29 cellular contexts compared by ENCODE assay signal in the genomic region with DNA sequence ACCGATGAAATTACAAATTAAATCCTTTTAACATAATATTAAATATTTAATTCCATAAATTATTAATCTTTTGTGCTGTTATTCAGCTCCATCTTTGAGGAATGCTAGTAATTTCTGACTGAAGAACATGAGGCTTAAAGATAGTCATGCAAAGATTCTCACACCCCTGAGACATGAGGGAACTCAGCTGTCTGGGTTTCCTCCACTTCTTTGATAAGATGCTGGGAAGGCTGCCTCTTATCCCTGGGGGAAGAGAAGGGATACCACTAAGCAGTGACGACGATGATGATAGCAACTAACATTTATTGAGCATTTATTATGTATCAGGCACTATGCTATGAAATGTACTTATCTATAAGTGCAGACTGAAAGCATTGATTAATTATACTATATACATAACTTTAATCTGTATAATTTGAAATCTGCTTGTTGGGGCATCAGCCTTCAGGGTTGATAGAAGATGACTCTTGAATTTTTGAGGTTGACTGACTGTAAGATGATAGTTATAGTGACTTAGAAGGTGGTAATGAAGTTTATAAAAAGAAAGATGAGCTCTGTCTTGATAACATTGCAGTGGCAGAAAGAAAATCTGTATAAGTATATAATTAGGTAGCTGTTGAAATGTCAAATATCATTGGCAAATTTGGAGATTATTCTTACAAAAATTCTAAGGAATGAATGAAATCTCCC.
"Had no signal": no experiment of that assay in that cellular context is flagged by ENCODE, and none has a peak within 500 bp of the region (broad histone marks: within the 10 kb centered on the region; RNA-seq: fewer than 3 reads in every experiment).

No MANE protein-coding gene starts in this region.

- DNase-seq: activated CD4-positive, alpha-beta memory T cell treated with anti-CD3 and anti-CD28 coated beads for 36 hours; activated CD4-positive, alpha-beta T cell treated with anti-CD3 and anti-CD28 coated beads for 36 hours; activated CD4-positive, alpha-beta T cell treated with anti-CD3 and anti-CD28 coated beads, Interleukin-2, amount 10 ng/mL, durations not matched to agents 24 days and 14 days; activated CD4-positive, CD25-positive, alpha-beta regulatory T cell; activated CD4-positive, CD25-positive, alpha-beta regulatory T cell treated with anti-CD3 and anti-CD28 coated beads, Interleukin-2, amount 50 U/mL, for 72 hours; activated CD8-positive, alpha-beta memory T cell treated with anti-CD3 and anti-CD28 coated beads, Interleukin-2, amount 10 ng/mL, durations not matched to agents 7 days and 5 days; activated CD8-positive, alpha-beta memory T cell treated with anti-CD3 and anti-CD28 coated beads, Interleukin-2, amount 50 U/mL, for 4 hours; activated CD8-positive, alpha-beta T cell treated with anti-CD3 and anti-CD28 coated beads, Interleukin-2, amount 10 ng/mL, durations not matched to agents 7 days and 5 days; activated gamma-delta T cell; activated naive CD4-positive, alpha-beta T cell; activated naive CD4-positive, alpha-beta T cell treated with anti-CD3 and anti-CD28 coated beads, Interleukin-2, amount 10 ng/mL, durations not matched to agents 7 days and 5 days; activated naive CD8-positive, alpha-beta T cell treated with anti-CD3 and anti-CD28 coated beads, Interleukin-2, amount 10 ng/mL, durations not matched to agents 7 days and 5 days; activated T-cell treated with anti-CD3 and anti-CD28 coated beads, Interleukin-2, amount 50 U/mL, for 24 hours; activated T-cell treated with anti-CD3 and anti-CD28 coated beads, Interleukin-2, amount 50 U/mL, for 72 hours; central memory CD4-positive, alpha-beta T cell; cerebellar nuclear complex; colonic mucosa; effector CD8-positive, alpha-beta T cell; esophagus squamous epithelium; foreskin melanocyte; T-helper 2 cell had no signal

- H3K9me3 ChIP-seq: ascending aorta, breast epithelium, colonic mucosa, esophagus squamous epithelium, gastroesophageal sphincter had no signal

- H3K4me1 ChIP-seq: breast epithelium, colonic mucosa had no signal

- H3K36me3 ChIP-seq: ascending aorta, breast epithelium, colonic mucosa had no signal

- FAIRE-seq: endometrium, endothelial cell of umbilical vein had no signal

- ATAC-seq: activated CD4-positive, alpha-beta T cell treated with anti-CD3 and anti-CD28 coated beads for 36 hours; activated CD8-positive, alpha-beta memory T cell treated with anti-CD3 and anti-CD28 coated beads, Interleukin-2, amount 10 ng/mL, durations not matched to agents 7 days and 5 days; activated CD8-positive, alpha-beta T cell treated with anti-CD3 and anti-CD28 coated beads, Interleukin-2, amount 10 ng/mL, durations not matched to agents 7 days and 5 days; activated naive CD4-positive, alpha-beta T cell treated with anti-CD3 and anti-CD28 coated beads, Interleukin-2, amount 50 U/mL, for 72 hours; activated T-cell treated with anti-CD3 and anti-CD28 coated beads, Interleukin-2, amount 50 U/mL, for 72 hours; gastroesophageal sphincter had no signal

- H3K4me3 ChIP-seq: ascending aorta, breast epithelium, cardiac muscle cell, colonic mucosa, esophagus squamous epithelium, gastroesophageal sphincter had no signal

- H3K27me3 ChIP-seq: ascending aorta, breast epithelium, cardiac muscle cell, colonic mucosa, esophagus squamous epithelium, gastroesophageal sphincter had no signal

- H3K27ac ChIP-seq: ascending aorta, breast epithelium, cardiac muscle cell, colonic mucosa, epithelial cell of prostate, esophagus squamous epithelium, gastroesophageal sphincter had no signal
